ENCODE assay signal across 9 cellular contexts in genomic region chr10:63523015-63523414, GRCh38. TPM values are rescaled to one million over a fixed set of nuclear protein-coding genes. Genes with fewer than 3 reads are reported as not detected.
DNase-seq lines count a peak whose midpoint lies in the region; ATAC-seq and TF ChIP-seq lines count a peak whose summit lies in the region.
"Had no signal": no experiment of that assay in that cellular context is flagged by ENCODE, and none has a peak within 500 bp of the region (broad histone marks: within the 10 kb centered on the region; RNA-seq: fewer than 3 reads in every experiment).

No MANE protein-coding gene starts in this region.

- peaks cover 28% of the 10 kb centered on the region for H3K36me3 Mint-ChIP-seq in Caco-2 (ENCODE audit: insufficient read depth, unreplicated experiment)
- H3K36me3 Mint-ChIP-seq in endothelial cell (ENCODE audit: low read depth, unreplicated experiment): peaks cover 4% of the 10 kb centered on the region

- H3K27ac Mint-ChIP-seq in Caco-2 (ENCODE audit: unreplicated experiment) (peak overlapping the region; percentile 92), endothelial cell (ENCODE audit: unreplicated experiment) (peak overlapping the region; percentile 5)

- H4K8ac ChIP-seq in trophoblast cell (ENCODE audit: low read depth, low read length): no peak overlapping the region

- no peak overlapping the region for H2BK12ac ChIP-seq in trophoblast cell (ENCODE audit: low read length)

- no peak overlapping the region for H2AK5ac ChIP-seq in trophoblast cell (ENCODE audit: low read length)

- no peak overlapping the region for H3K9ac ChIP-seq in trophoblast cell (ENCODE audit: low read length)

- H3K36me3 ChIP-seq in Caco-2 (ENCODE audit: control insufficient read depth, insufficient read depth, low read length) (0 out of 2 replicates have a peak, but pooled peaks cover 1% of the 10 kb centered on the region), OCI-LY7 (ENCODE audit: insufficient read depth, low read length) (no peaks in the 10 kb centered on the region), trophoblast cell (ENCODE audit: control insufficient read depth in 1 of 2, insufficient read depth in 2 of 2, low read length in 2 of 2) (peaks cover 0 to 1% of the 10 kb centered on the region in 2 experiments)

- H3K4me1 Mint-ChIP-seq in Caco-2 (ENCODE audit: low read depth, unreplicated experiment) (peaks cover 36% of the 10 kb centered on the region), endothelial cell (ENCODE audit: unreplicated experiment) (peaks cover 17% of the 10 kb centered on the region)

- no peak overlapping the region for H3K18ac ChIP-seq in trophoblast cell (ENCODE audit: low read length)

- H3K27ac ChIP-seq in OCI-LY7 (ENCODE audit: low read depth, low read length, poor library complexity, severe bottlenecking) (no peak overlapping the region), trophoblast cell (ENCODE audit: low read depth, low read length) (no peak overlapping the region)

- H4K12ac ChIP-seq in trophoblast cell (ENCODE audit: low read depth, low read length): no peak overlapping the region

- peak overlapping the region; percentile 15 for H3K4ac ChIP-seq in trophoblast cell (ENCODE audit: low read depth, low read length)

- peaks cover 13% of the 10 kb centered on the region for H3K79me1 ChIP-seq in trophoblast cell (ENCODE audit: low read length)

- H4K91ac ChIP-seq in trophoblast cell (ENCODE audit: low read depth, low read length): no peak overlapping the region

- DNase-seq in Caco-2 (no peak), OCI-LY7 (ENCODE audit: low spot score) (no peak), endothelial cell (ENCODE audit: low spot score) (no peak), trophoblast cell (no peak), GM03348 (ENCODE audit: low spot score) (no peak)
- DNase-seq in activated naive CD4-positive, alpha-beta T cell treated with Interleukin-2 at 50 U/mL for 16 hours: no peak
- DNase-seq: NCI-H187 treated with DMSO at 0.1 percent for 48 hours had no signal

- H3K9me3 Mint-ChIP-seq in Caco-2 (ENCODE audit: unreplicated experiment): peaks cover 11% of the 10 kb centered on the region
- H3K9me3 Mint-ChIP-seq in endothelial cell (ENCODE audit: unreplicated experiment): no peaks in the 10 kb centered on the region

- no peaks in the 10 kb centered on the region for H3K9me2 ChIP-seq in OCI-LY7 (ENCODE audit: insufficient read depth, low read length)

- no peak for TF ChIP-seq CTCF in Caco-2 (IDR thresholded peaks at IDR 0.05; ENCODE audit: insufficient read depth in 1 of 2, low read depth in 1 of 2, low read length in 1 of 2, severe bottlenecking in 1 of 2, unreplicated experiment in 1 of 2)
- TF ChIP-seq CTCF in OCI-LY7 (conservative IDR thresholded peaks at IDR 0.05; ENCODE audit: low read length): no peak
- no peak for TF ChIP-seq CTCF in endothelial cell (IDR thresholded peaks at IDR 0.05; ENCODE audit: unreplicated experiment)

- no peak overlapping the region for H2BK120ac ChIP-seq in trophoblast cell (ENCODE audit: insufficient read depth, low read length, poor library complexity)

- H3K14ac ChIP-seq in trophoblast cell (ENCODE audit: low read length): no peak overlapping the region

- WGBS in trophoblast cell (ENCODE audit: extremely low coverage, insufficient coverage, insufficient read length): no CpG with 5 or more reads among the region's 2 CpGs

- peaks cover 52% of the 10 kb centered on the region for H3K79me2 ChIP-seq in OCI-LY7 (ENCODE audit: insufficient read depth, low read depth, low read length)
- H3K79me2 ChIP-seq in trophoblast cell (ENCODE audit: control insufficient read depth, insufficient read depth, low read length, poor library complexity): peaks cover 13% of the 10 kb centered on the region

- no peaks in the 10 kb centered on the region for H3K9me3 ChIP-seq in Caco-2
- no peaks in the 10 kb centered on the region for H3K9me3 ChIP-seq in OCI-LY7 (ENCODE audit: low read length)
- no peaks in the 10 kb centered on the region for H3K9me3 ChIP-seq in trophoblast cell (ENCODE audit: insufficient read depth, low read depth, low read length)

- intact Hi-C loops in Caco-2 (cut with micrococcal nuclease; ENCODE audit: unreplicated experiment) (loop anchor here (2.0 to 10.0 kb wide), 3 partner anchors 192 to 308 kb away; no protein-coding TSS in a partner anchor), OCI-LY7 (cut with micrococcal nuclease; ENCODE audit: unreplicated experiment) (loop anchor here (5.0 to 10.0 kb wide), 2 partner anchors 306 to 708 kb away; partner anchors contain the start of gene EGR2)

- H3K4me1 ChIP-seq in Caco-2 (peaks cover 17% of the 10 kb centered on the region), OCI-LY7 (ENCODE audit: insufficient read depth, low read length, poor library complexity, severe bottlenecking) (peaks cover 29% of the 10 kb centered on the region), trophoblast cell (ENCODE audit: control insufficient read depth in 1 of 2, insufficient read depth in 2 of 2, low read length in 2 of 2) (peaks cover 0 to 6% of the 10 kb centered on the region in 2 experiments)

- CTCF ChIA-PET in Caco-2 (lab: Charles Lee): interaction anchor here (1.1 to 1.5 kb wide), 2 partner anchors 197 to 357 kb away, joined by 3 read pairs; no protein-coding TSS in a partner anchor
- CTCF ChIA-PET in OCI-LY7 (lab: Charles Lee; ENCODE audit: unreplicated experiment): no interaction called here

- ATAC-seq in HG02678 (IDR thresholded peaks at IDR 0.05; ENCODE audit: unreplicated experiment) (no peak), HG03354 (IDR thresholded peaks at IDR 0.05; ENCODE audit: poor library complexity, severe bottlenecking, unreplicated experiment) (no peak)

- H3K23ac ChIP-seq in trophoblast cell (ENCODE audit: low read length): no peak overlapping the region

- peaks cover 5% of the 10 kb centered on the region; the same call in 1 of the 2 replicates for H4K20me1 ChIP-seq in OCI-LY7 (ENCODE audit: insufficient read depth, low read length)

- H3K27me3 Mint-ChIP-seq in Caco-2 (ENCODE audit: insufficient read depth, unreplicated experiment) (no peaks in the 10 kb centered on the region), endothelial cell (ENCODE audit: unreplicated experiment) (peaks cover 6% of the 10 kb centered on the region)

- H2AFZ ChIP-seq in OCI-LY7 (ENCODE audit: low read length): peak overlapping the region; percentile 81; the same call in 1 of the 2 replicates
- no peak overlapping the region for H2AFZ ChIP-seq in trophoblast cell (ENCODE audit: insufficient read depth, low read length, poor library complexity)

- H3K4me2 ChIP-seq in OCI-LY7 (ENCODE audit: low read length): peak overlapping the region; percentile 96
- no peak overlapping the region for H3K4me2 ChIP-seq in trophoblast cell (ENCODE audit: low read length)

- H2BK5ac ChIP-seq in trophoblast cell (ENCODE audit: low read depth, low read length, poor library complexity): no peak overlapping the region

- POLR2A ChIA-PET in Caco-2 (lab: Charles Lee): interaction anchor here (0.6 kb wide), 2 partner anchors 56 to 198 kb away, joined by 3 to 7 read pairs; no protein-coding TSS in a partner anchor
- POLR2A ChIA-PET in OCI-LY7 (lab: Charles Lee): interaction anchor here (0.6 to 1.8 kb wide), 9 partner anchors 9 to 267 kb away, joined by 3 to 6 read pairs (median 3); no protein-coding TSS in a partner anchor

- BruUV-seq in Caco-2 (replicated peaks; lab: Mats Ljungman, UMichigan) (no TSS peak), OCI-LY7 (replicated peaks; lab: Mats Ljungman, UMichigan) (no TSS peak)

- H3K4me3 ChIP-seq in Caco-2 (ENCODE audit: low read depth, low read length) (no peak overlapping the region), OCI-LY7 (ENCODE audit: low read depth, low read length, poor library complexity, severe bottlenecking) (peak overlapping the region; percentile 76), trophoblast cell (ENCODE audit: low read depth, low read length) (no peak overlapping the region)

- H3K4me3 Mint-ChIP-seq in Caco-2 (ENCODE audit: unreplicated experiment) (peak overlapping the region; percentile 83), endothelial cell (ENCODE audit: unreplicated experiment) (peak overlapping the region; percentile 95)

- H3K27me3 ChIP-seq in Caco-2 (replicated peaks; ENCODE audit: control insufficient read depth, insufficient read depth, low read length): no peaks in the 10 kb centered on the region
- no peaks in the 10 kb centered on the region for H3K27me3 ChIP-seq in trophoblast cell (ENCODE audit: insufficient read depth, low read length)

RNA-seq across cellular contexts. Expression of gene REEP3, which starts 1.8 kb away (rescaled TPM):
- total RNA-seq in Caco-2 (2022): 56.6 and 66.4 TPM in 2 replicates
- total RNA-seq in OCI-LY7 (2014; rRNA removed; shearing (Covaris generic)): 3.6 and 5.9 TPM in 2 replicates
- 7.5 and 11.0 TPM in 2 replicates for total RNA-seq in OCI-LY7 (2022)
- total RNA-seq in endothelial cell (ENCODE audit: unreplicated experiment): 26.1 TPM
- 23.7 and 24.1 TPM in 2 replicates for polyA plus RNA-seq in trophoblast cell (2013)

RNA-seq across cellular contexts. Expression of gene JMJD1C, which starts 57.2 kb away (rescaled TPM):
- total RNA-seq in Caco-2 (2022) (89.7 and 95.7 TPM in 2 replicates), OCI-LY7 (2022) (118 and 140 TPM in 2 replicates), endothelial cell (ENCODE audit: unreplicated experiment) (83.7 TPM)
- 99.2 and 104 TPM in 2 replicates for total RNA-seq in OCI-LY7 (2014; rRNA removed; shearing (Covaris generic))
- 35.9 and 36.9 TPM in 2 replicates for polyA plus RNA-seq in trophoblast cell (2013)
